ENCODE assay signal across 18 cellular contexts in the genomic region with DNA sequence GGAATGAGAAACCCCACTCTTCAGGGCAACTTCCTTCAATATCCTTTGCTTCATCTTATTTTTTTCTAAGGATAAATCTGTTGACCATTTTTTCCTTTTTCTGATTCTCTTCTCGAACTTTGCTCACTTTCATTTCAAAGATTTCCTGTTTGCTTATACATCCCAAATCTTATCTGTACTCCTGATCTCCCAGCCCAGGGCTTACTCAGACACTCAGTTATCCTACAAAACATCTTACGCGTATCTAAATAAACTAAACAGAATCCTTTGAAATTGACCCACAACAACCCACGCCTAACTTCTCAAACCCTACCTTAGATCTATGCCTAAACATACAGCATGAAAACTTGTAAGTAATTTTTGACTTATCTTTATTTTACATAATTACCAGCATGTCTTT.
"Had no signal": no experiment of that assay in that cellular context is flagged by ENCODE, and none has a peak within 500 bp of the region (broad histone marks: within the 10 kb centered on the region; RNA-seq: fewer than 3 reads in every experiment).

No MANE protein-coding gene starts in this region.

- H3K4me3 ChIP-seq: heart left ventricle, mucosa of descending colon, stomach, thoracic aorta had no signal

- H3K4me1 ChIP-seq: heart left ventricle had no signal

- H3K9me3 ChIP-seq: heart left ventricle, mucosa of descending colon, stomach, thoracic aorta had no signal

- H3K36me3 Mint-ChIP-seq: natural killer cell treated with Interleukin-12 subunit alpha and Interleukin-12 subunit beta and Interleukin-15 and Interleukin-18, amount 100 ng/mL, for 72 hours had no signal

- FAIRE-seq: bronchial epithelial cell, endometrium, frontal cortex had no signal

- H3K4me1 Mint-ChIP-seq: activated T-helper 17 cell treated with anti-CD3 and anti-CD28 coated beads, Interleukin-2, amount 50 U/mL, for 72 hours had no signal

- H3K27me3 Mint-ChIP-seq: activated naive CD8-positive, alpha-beta T cell treated with anti-CD3 and anti-CD28 coated beads, Interleukin-2, amount 10 ng/mL, durations not matched to agents 7 days and 5 days; activated T-helper 17 cell treated with anti-CD3 and anti-CD28 coated beads, Interleukin-2, amount 50 U/mL, for 72 hours; natural killer cell treated with Interleukin-12 subunit alpha and Interleukin-12 subunit beta and Interleukin-15 and Interleukin-18, amount 100 ng/mL, for 72 hours had no signal

- ATAC-seq: activated CD8-positive, alpha-beta T cell treated with anti-CD3 and anti-CD28 coated beads, Interleukin-2, amount 10 ng/mL, durations not matched to agents 7 days and 5 days; activated T-helper 17 cell treated with anti-CD3 and anti-CD28 coated beads, Interleukin-2, amount 50 U/mL, for 72 hours; heart left ventricle; left lobe of liver; mucosa of descending colon; natural killer cell treated with Interleukin-12 subunit alpha and Interleukin-12 subunit beta and Interleukin-15 and Interleukin-18, amount 100 ng/mL, for 72 hours had no signal

- H3K9me3 Mint-ChIP-seq: activated naive CD8-positive, alpha-beta T cell treated with anti-CD3 and anti-CD28 coated beads, Interleukin-2, amount 10 ng/mL, durations not matched to agents 7 days and 5 days; activated T-helper 17 cell treated with anti-CD3 and anti-CD28 coated beads, Interleukin-2, amount 50 U/mL, for 72 hours; natural killer cell treated with Interleukin-12 subunit alpha and Interleukin-12 subunit beta and Interleukin-15 and Interleukin-18, amount 100 ng/mL, for 72 hours had no signal

- H3K36me3 ChIP-seq: heart left ventricle, stomach, thoracic aorta, WERI-Rb-1 had no signal

- H3K27me3 ChIP-seq: heart left ventricle, stomach had no signal

- DNase-seq: activated CD4-positive, alpha-beta T cell treated with anti-CD3 and anti-CD28 coated beads for 4 hours; activated CD8-positive, alpha-beta memory T cell treated with anti-CD3 and anti-CD28 coated beads, Interleukin-2, amount 50 U/mL, for 48 hours; activated CD8-positive, alpha-beta T cell treated with anti-CD3 and anti-CD28 coated beads, Interleukin-2, amount 10 ng/mL, durations not matched to agents 7 days and 5 days; activated naive CD8-positive, alpha-beta T cell treated with anti-CD3 and anti-CD28 coated beads, Interleukin-2, amount 10 ng/mL, durations not matched to agents 7 days and 5 days; aorta; heart left ventricle; islet precursor cell; mucosa of descending colon; stimulated activated CD4-positive, alpha-beta T cell treated with anti-CD3 and anti-CD28 coated beads, Interleukin-4, amount 100 ng/mL, for 24 hours; stomach; WERI-Rb-1 had no signal

- H3K27ac Mint-ChIP-seq: activated CD8-positive, alpha-beta T cell treated with anti-CD3 and anti-CD28 coated beads, Interleukin-2, amount 10 ng/mL, durations not matched to agents 7 days and 5 days; activated naive CD8-positive, alpha-beta T cell treated with anti-CD3 and anti-CD28 coated beads, Interleukin-2, amount 10 ng/mL, durations not matched to agents 7 days and 5 days; activated T-helper 17 cell treated with anti-CD3 and anti-CD28 coated beads, Interleukin-2, amount 50 U/mL, for 72 hours; natural killer cell treated with Interleukin-12 subunit alpha and Interleukin-12 subunit beta and Interleukin-15 and Interleukin-18, amount 100 ng/mL, for 72 hours had no signal

- H3K4me3 Mint-ChIP-seq: activated CD8-positive, alpha-beta T cell treated with anti-CD3 and anti-CD28 coated beads, Interleukin-2, amount 10 ng/mL, durations not matched to agents 7 days and 5 days; activated naive CD8-positive, alpha-beta T cell treated with anti-CD3 and anti-CD28 coated beads, Interleukin-2, amount 10 ng/mL, durations not matched to agents 7 days and 5 days; activated T-helper 17 cell treated with anti-CD3 and anti-CD28 coated beads, Interleukin-2, amount 50 U/mL, for 72 hours; natural killer cell treated with Interleukin-12 subunit alpha and Interleukin-12 subunit beta and Interleukin-15 and Interleukin-18, amount 100 ng/mL, for 72 hours had no signal

- H3K27ac ChIP-seq: heart left ventricle, stomach, thoracic aorta, WERI-Rb-1 had no signal
